ENCODE assay signal across 14 cellular contexts in the genomic region with DNA sequence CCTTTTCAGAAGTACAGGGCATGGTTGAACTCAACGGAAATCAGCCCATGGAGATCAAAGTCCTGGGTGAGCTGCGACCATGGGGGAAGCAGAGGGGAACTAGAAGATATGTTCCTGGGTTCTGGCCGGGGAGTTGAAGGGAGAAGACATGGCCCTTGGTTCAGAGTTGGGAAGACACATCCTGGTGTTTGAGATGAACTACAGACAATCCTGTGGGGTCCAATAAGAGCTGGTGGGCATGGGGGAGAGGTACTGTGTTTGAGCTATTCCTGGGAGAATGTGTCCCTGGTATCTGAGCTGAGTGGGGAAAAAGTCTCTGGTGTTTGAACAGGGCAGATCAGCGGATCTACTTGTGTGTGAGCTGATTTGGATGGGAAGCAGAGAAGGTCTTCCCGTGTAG.
"Had no signal": no experiment of that assay in that cellular context is flagged by ENCODE, and none has a peak within 500 bp of the region (broad histone marks: within the 10 kb centered on the region; RNA-seq: fewer than 3 reads in every experiment).

No MANE protein-coding gene starts in this region.

- H3K27me3 Mint-ChIP-seq: brain; central memory CD8-positive, alpha-beta T cell had no signal

- H3K9ac ChIP-seq: SK-N-SH had no signal

- H3K9me3 ChIP-seq: left lung, pancreas, SK-N-SH, upper lobe of right lung had no signal

- H3K9me3 Mint-ChIP-seq: activated T-helper 1 cell treated with anti-CD3 and anti-CD28 coated beads, Interleukin-12 subunit alpha, Interleukin-12 subunit beta, Interleukin-2, Interleukin-4 antibody, amounts not matched to agents 30 ng/mL and 10 ng/mL and 1 ng/mL, durations not matched to agents 14 hours and 24 hours and 36 hours; brain; central memory CD8-positive, alpha-beta T cell had no signal

- H3K27ac ChIP-seq: left lung, pancreas, upper lobe of right lung had no signal

- DNase-seq: activated CD4-positive, alpha-beta T cell treated with anti-CD3 and anti-CD28 coated beads for 4 hours; activated naive CD4-positive, alpha-beta T cell treated with Interleukin-2 at 50 U/mL for 16 hours; amniotic stem cell; head of caudate nucleus; left lung; retina; SK-N-SH; stimulated activated CD4-positive, alpha-beta T cell treated with anti-CD3 and anti-CD28 coated beads, Interleukin-4, amount 100 ng/mL, for 4 hours; upper lobe of right lung had no signal

- H3K27me3 ChIP-seq: left lung, pancreas, upper lobe of right lung had no signal

- ATAC-seq: left lung, pancreas, upper lobe of right lung had no signal

- H3K4me3 Mint-ChIP-seq: activated T-helper 1 cell treated with anti-CD3 and anti-CD28 coated beads, Interleukin-12 subunit alpha, Interleukin-12 subunit beta, Interleukin-2, Interleukin-4 antibody, amounts not matched to agents 30 ng/mL and 10 ng/mL and 1 ng/mL, durations not matched to agents 14 hours and 24 hours and 36 hours; central memory CD8-positive, alpha-beta T cell had no signal

- H3K4me2 ChIP-seq: SK-N-SH had no signal

- H3K4me3 ChIP-seq: left lung, pancreas, skin epidermis, upper lobe of right lung had no signal
